ENCODE assay signal across 14 cellular contexts in genomic region chr1:200373811-200374231, GRCh38. TPM values are rescaled to one million over a fixed set of nuclear protein-coding genes. Genes with fewer than 3 reads are reported as not detected.
DNase-seq lines count a peak whose midpoint lies in the region; ATAC-seq and TF ChIP-seq lines count a peak whose summit lies in the region.
"Had no signal": no experiment of that assay in that cellular context is flagged by ENCODE, and none has a peak within 500 bp of the region (broad histone marks: within the 10 kb centered on the region; RNA-seq: fewer than 3 reads in every experiment).

No MANE protein-coding gene starts in this region.

- 52% methylated on average over 5 of the region's 5 CpGs for WGBS in mammary epithelial cell (ENCODE audit: low coverage, missing lambda C conversion rate)
- WGBS in ectodermal cell, 2 experiments: 0 to 1% methylated on average over 5 of the region's 5 CpGs

- H3K36me3 ChIP-seq in mammary epithelial cell (ENCODE audit: insufficient read depth, low read length): no peaks in the 10 kb centered on the region
- H3K36me3 ChIP-seq in ectodermal cell (ENCODE audit: control insufficient read depth, insufficient read depth, low read length): no peaks in the 10 kb centered on the region

- dilution Hi-C loops in mammary epithelial cell (cut with HindIII; ENCODE audit: low sequenced_read_pairs): loop anchor here (5.0 kb wide), 1 partner anchor 37 kb away; no protein-coding TSS in a partner anchor

- H3K4me1 Mint-ChIP-seq in MCF 10A (ENCODE audit: insufficient read depth, unreplicated experiment): peaks cover 52% of the 10 kb centered on the region

- DNase-seq in MCF 10A (ENCODE audit: unreplicated experiment): no peak
- no peak for DNase-seq in mammary epithelial cell
- peak; percentile 81 for DNase-seq in medulla oblongata (ENCODE audit: extremely low spot score)
- DNase-seq in T-helper 1 cell: no peak
- DNase-seq in Right ventricle myocardium superior: no peak
- DNase-seq in LoVo (ENCODE audit: low spot score): no peak
- no peak for DNase-seq in CD1c-positive myeloid dendritic cell (ENCODE audit: extremely low spot score)
- DNase-seq: activated CD4-positive, CD25-positive, alpha-beta regulatory T cell; effector CD8-positive, alpha-beta T cell; NCI-H1436 treated with DMSO at 0.1 percent for 48 hours; right cardiac atrium; testis had no signal

- no peak overlapping the region for H3K4me2 ChIP-seq in mammary epithelial cell (ENCODE audit: insufficient read depth, low read depth, low read length)

- no peaks in the 10 kb centered on the region for H3K79me2 ChIP-seq in mammary epithelial cell (ENCODE audit: insufficient read depth, low read length)

- BruUV-seq in MCF 10A (replicated peaks; lab: Mats Ljungman, UMichigan) (no TSS peak), mammary epithelial cell (replicated peaks; lab: Mats Ljungman, UMichigan) (no TSS peak)

- peak overlapping the region; percentile 43 for H3K27ac Mint-ChIP-seq in MCF 10A (ENCODE audit: low read depth, unreplicated experiment)
- H3K27ac Mint-ChIP-seq: IgD-negative memory B cell had no signal

- no peaks in the 10 kb centered on the region for H3K9me3 Mint-ChIP-seq in MCF 10A (ENCODE audit: unreplicated experiment)
- H3K9me3 Mint-ChIP-seq: IgD-negative memory B cell had no signal

- in situ Hi-C loops in mammary epithelial cell (cut with MboI; ENCODE audit: low sequenced_read_pairs in 2 of 2): no loop called here

- H3K9ac ChIP-seq in mammary epithelial cell (ENCODE audit: insufficient read depth, low read length): no peak overlapping the region

- POLR2A ChIA-PET in MCF 10A (lab: Yijun Ruan, JAX): interaction anchor here (0.6 to 4.5 kb wide), 7 partner anchors 8 to 478 kb away, joined by 3 to 16 read pairs (median 4); no protein-coding TSS in a partner anchor

- H3K27me3 ChIP-seq in mammary epithelial cell (ENCODE audit: insufficient read depth, low read length) (no peaks in the 10 kb centered on the region), ectodermal cell (ENCODE audit: control insufficient read depth, insufficient read depth, low read length, poor library complexity, severe bottlenecking) (no peaks in the 10 kb centered on the region)
- H3K27me3 ChIP-seq: testis had no signal

- peaks cover 6% of the 10 kb centered on the region for H3K36me3 Mint-ChIP-seq in MCF 10A (ENCODE audit: insufficient read depth, unreplicated experiment)
- H3K36me3 Mint-ChIP-seq: IgD-negative memory B cell had no signal

- H3K9me3 ChIP-seq in mammary epithelial cell (replicated peaks; ENCODE audit: insufficient read depth, low read length) (no peaks in the 10 kb centered on the region), ectodermal cell (ENCODE audit: control insufficient read depth, low read length) (no peaks in the 10 kb centered on the region)
- H3K9me3 ChIP-seq: testis had no signal

- H3K4me3 ChIP-seq in mammary epithelial cell (replicated peaks in 1 of 3; ENCODE audit: insufficient read depth in 1 of 3, low read depth in 2 of 3, low read length in 3 of 3) (no peak overlapping the region), ectodermal cell (ENCODE audit: insufficient read depth, low read depth, low read length) (no peak overlapping the region)
- H3K4me3 ChIP-seq: testis had no signal

- H3K27me3 Mint-ChIP-seq in MCF 10A (ENCODE audit: insufficient read depth, unreplicated experiment): no peaks in the 10 kb centered on the region
- H3K27me3 Mint-ChIP-seq: IgD-negative memory B cell had no signal

- H3K4me3 Mint-ChIP-seq in MCF 10A (ENCODE audit: unreplicated experiment): no peak overlapping the region
- H3K4me3 Mint-ChIP-seq: IgD-negative memory B cell had no signal

- no peak overlapping the region for H2AFZ ChIP-seq in mammary epithelial cell (ENCODE audit: low read depth, low read length)

- H4K20me1 ChIP-seq in mammary epithelial cell (ENCODE audit: insufficient read depth, low read length): no peaks in the 10 kb centered on the region

- H3K4me1 ChIP-seq in mammary epithelial cell (ENCODE audit: insufficient read depth, low read length) (peaks cover 35% of the 10 kb centered on the region), ectodermal cell (ENCODE audit: control insufficient read depth, insufficient read depth, low read length) (peaks cover 11% of the 10 kb centered on the region)
- H3K4me1 ChIP-seq: testis had no signal

- ATAC-seq in Right ventricle myocardium superior (ENCODE audit: poor library complexity): no peak
- ATAC-seq: right cardiac atrium had no signal

- CTCF ChIA-PET in MCF 10A (lab: Yijun Ruan, JAX): interaction anchor here (0.5 to 1.4 kb wide), 6 partner anchors 9 to 256 kb away, joined by 3 to 6 read pairs (median 4); no protein-coding TSS in a partner anchor
- CTCF ChIA-PET in mammary epithelial cell (lab: Charles Lee; ENCODE audit: low non-redundant PET): no interaction called here

- TF ChIP-seq CTCF in MCF 10A (IDR thresholded peaks at IDR 0.05; ENCODE audit: unreplicated experiment) (no peak), mammary epithelial cell (conservative IDR thresholded peaks at IDR 0.05 in 1 of 2, IDR thresholded peaks at IDR 0.05 in 1 of 2; ENCODE audit: extremely low read depth in 1 of 2, insufficient read depth in 1 of 2, low read depth in 1 of 2, low read length in 2 of 2) (no peak)

- intact Hi-C loops in MCF 10A (cut with micrococcal nuclease): no loop called here
- intact Hi-C loops in mammary epithelial cell (cut with micrococcal nuclease): no loop called here
- intact Hi-C loops in Right ventricle myocardium superior (cut with DNase I): no loop called here

- H3K27ac ChIP-seq in mammary epithelial cell (ENCODE audit: insufficient read depth, low read depth, low read length) (no peak overlapping the region), ectodermal cell (ENCODE audit: insufficient read depth, low read depth, low read length, poor library complexity, severe bottlenecking) (peak overlapping the region; percentile 31)
- H3K27ac ChIP-seq: testis had no signal

RNA-seq across cellular contexts. Expression of gene ZNF281, which starts 36.0 kb away (rescaled TPM):
- total RNA-seq in MCF 10A (2022) (22.3 and 24.8 TPM in 2 replicates), mammary epithelial cell (10 to 100 TPM; 27.5 to 42.2 TPM), Right ventricle myocardium superior (7.3 TPM)
- 6.9 TPM for polyA plus RNA-seq in mammary epithelial cell
- 24.4 TPM for polyA minus RNA-seq in mammary epithelial cell
- 42.9 TPM for polyA plus RNA-seq in ectodermal cell (2013, experiment 1 of 4)
- polyA plus RNA-seq in ectodermal cell (2013, experiment 2 of 4): 46.7 TPM
- polyA plus RNA-seq in ectodermal cell (2013, experiment 3 of 4): 41.6 TPM
- polyA plus RNA-seq in ectodermal cell (2013, experiment 4 of 4): 43.9 TPM
